9 cellular contexts compared by ENCODE assay signal in genomic region chr14:71142375-71143038, GRCh38.
DNase-seq lines count a peak whose midpoint lies in the region; ATAC-seq and TF ChIP-seq lines count a peak whose summit lies in the region.
"Had no signal": no experiment of that assay in that cellular context is flagged by ENCODE, and none has a peak within 500 bp of the region (broad histone marks: within the 10 kb centered on the region; RNA-seq: fewer than 3 reads in every experiment).

No MANE protein-coding gene starts in this region.

- no peak for TF ChIP-seq CTCF in CD4-positive, alpha-beta T cell (IDR thresholded peaks at IDR 0.05)
- TF ChIP-seq CTCF in activated CD8-positive, alpha-beta T cell treated with anti-CD3 and anti-CD28 coated beads for 36 hours (IDR thresholded peaks at IDR 0.05) = no peak
- TF ChIP-seq CTCF in lower lobe of right lung (IDR thresholded peaks at IDR 0.05) = no peak
- TF ChIP-seq CTCF in ovary (IDR thresholded peaks at IDR 0.05) = no peak

- H3K9me3 ChIP-seq in CD4-positive, alpha-beta T cell (ENCODE audit: control insufficient read depth, low read length) = no peaks in the 10 kb centered on the region
- H3K9me3 ChIP-seq in lower lobe of right lung = no peaks in the 10 kb centered on the region
- no peaks in the 10 kb centered on the region for H3K9me3 ChIP-seq in ovary

- H3K27me3 ChIP-seq in CD4-positive, alpha-beta T cell (ENCODE audit: control insufficient read depth, insufficient read depth, low read length) = no peaks in the 10 kb centered on the region
- H3K27me3 ChIP-seq in lower lobe of right lung (ENCODE audit: low read depth) (no peaks in the 10 kb centered on the region), ovary (no peaks in the 10 kb centered on the region)
- H3K27me3 ChIP-seq: heart left ventricle had no signal

- H3K9me3 Mint-ChIP-seq in CD4-positive, alpha-beta T cell = no peaks in the 10 kb centered on the region
- no peaks in the 10 kb centered on the region for H3K9me3 Mint-ChIP-seq in activated CD8-positive, alpha-beta T cell treated with anti-CD3 and anti-CD28 coated beads for 36 hours

- DNase-seq in CD4-positive, alpha-beta T cell = no peak
- DNase-seq in activated CD8-positive, alpha-beta T cell treated with anti-CD3 and anti-CD28 coated beads for 36 hours = peak; percentile 60
- DNase-seq in lower lobe of right lung = no peak
- no peak for DNase-seq in posterior vena cava (ENCODE audit: low spot score)
- no peak for DNase-seq in ovary
- DNase-seq in activated CD4-positive, CD25-positive, alpha-beta regulatory T cell (lab: John Stamatoyannopoulos, UW) = no peak
- DNase-seq: heart left ventricle had no signal

- no peak overlapping the region for H3K4me3 Mint-ChIP-seq in CD4-positive, alpha-beta T cell
- peak overlapping the region; percentile 25 for H3K4me3 Mint-ChIP-seq in activated CD8-positive, alpha-beta T cell treated with anti-CD3 and anti-CD28 coated beads for 36 hours

- TF ChIP-seq EP300 in ovary (IDR thresholded peaks at IDR 0.05) = no peak

- H3K27ac ChIP-seq in CD4-positive, alpha-beta T cell (ENCODE audit: low read depth, low read length) = no peak overlapping the region
- H3K27ac ChIP-seq in lower lobe of right lung = peak overlapping the region; percentile 10
- H3K27ac ChIP-seq in ovary = no peak overlapping the region

- H3K4me1 ChIP-seq in lower lobe of right lung (peaks cover 5% of the 10 kb centered on the region), ovary (ENCODE audit: insufficient read depth) (peaks cover 2% of the 10 kb centered on the region)

- peak overlapping the region; percentile 81 for H3K27ac Mint-ChIP-seq in CD4-positive, alpha-beta T cell
- peak overlapping the region; percentile 92 for H3K27ac Mint-ChIP-seq in activated CD8-positive, alpha-beta T cell treated with anti-CD3 and anti-CD28 coated beads for 36 hours

- no peaks in the 10 kb centered on the region for H3K36me3 ChIP-seq in lower lobe of right lung
- H3K36me3 ChIP-seq in ovary = no peaks in the 10 kb centered on the region
- H3K36me3 ChIP-seq: heart left ventricle had no signal

- H3K4me1 Mint-ChIP-seq in CD4-positive, alpha-beta T cell (ENCODE audit: low read depth) = peaks cover 17% of the 10 kb centered on the region
- peaks cover 28% of the 10 kb centered on the region for H3K4me1 Mint-ChIP-seq in activated CD8-positive, alpha-beta T cell treated with anti-CD3 and anti-CD28 coated beads for 36 hours (ENCODE audit: low read depth)

- TF ChIP-seq POLR2A in ovary (IDR thresholded peaks at IDR 0.05) = no peak

- CTCF ChIA-PET in CD4-positive, alpha-beta T cell (lab: Charles Lee) = no interaction called here
- CTCF ChIA-PET in activated CD8-positive, alpha-beta T cell treated with anti-CD3 and anti-CD28 coated beads for 36 hours (lab: Charles Lee) = interaction anchor here (0.7 to 3.6 kb wide), 17 partner anchors 10 to 713 kb away, joined by 3 to 37 read pairs (median 4); no protein-coding TSS in a partner anchor

- intact Hi-C loops in CD4-positive, alpha-beta T cell (cut with DNase I, micrococcal nuclease) = loop anchor here in 1 of 2 experiments (10.0 kb wide), 1 partner anchor 262 kb away; no protein-coding TSS in a partner anchor
- intact Hi-C loops in activated CD8-positive, alpha-beta T cell treated with anti-CD3 and anti-CD28 coated beads for 36 hours (cut with micrococcal nuclease) = loop anchor here (2.0 to 5.0 kb wide), 2 partner anchors 125 to 182 kb away; no protein-coding TSS in a partner anchor
- intact Hi-C loops in lower lobe of right lung (cut with DNase I) = no loop called here
- intact Hi-C loops in posterior vena cava (cut with DNase I) = no loop called here
- intact Hi-C loops in ovary (cut with DNase I) = loop anchor here in 1 of 4 donors (10.0 kb wide), 1 partner anchor 392 kb away; no protein-coding TSS in a partner anchor

- peak; percentile 16 for ATAC-seq in CD4-positive, alpha-beta T cell (ENCODE audit: poor library complexity)
- peak; percentile 60 for ATAC-seq in HG03432 (IDR thresholded peaks at IDR 0.05; ENCODE audit: unreplicated experiment)
- ATAC-seq in activated CD8-positive, alpha-beta T cell treated with anti-CD3 and anti-CD28 coated beads for 36 hours = peak; percentile 61
- peak; percentile 38 to 45 for ATAC-seq in lower lobe of right lung
- no peak for ATAC-seq in esophagus mucosa

- no peaks in the 10 kb centered on the region for H3K36me3 Mint-ChIP-seq in CD4-positive, alpha-beta T cell (ENCODE audit: low read depth)
- peaks cover 3% of the 10 kb centered on the region for H3K36me3 Mint-ChIP-seq in activated CD8-positive, alpha-beta T cell treated with anti-CD3 and anti-CD28 coated beads for 36 hours (ENCODE audit: low read depth)

- POLR2A ChIA-PET in CD4-positive, alpha-beta T cell (lab: Charles Lee) = interaction anchor here (1.2 kb wide), 1 partner anchor 179 kb away, joined by 5 read pairs; no protein-coding TSS in a partner anchor
- POLR2A ChIA-PET in activated CD8-positive, alpha-beta T cell treated with anti-CD3 and anti-CD28 coated beads for 36 hours (lab: Charles Lee) = interaction anchor here (0.6 to 2.3 kb wide), 7 partner anchors 21 to 261 kb away, joined by 3 to 13 read pairs (median 5); no protein-coding TSS in a partner anchor

- WGBS in ovary, 3 donors = 96% methylated on average over 3 of the region's 3 CpGs

- H3K4me3 ChIP-seq in lower lobe of right lung (no peak overlapping the region), ovary (no peak overlapping the region)
- H3K4me3 ChIP-seq: heart left ventricle had no signal

- H3K27me3 Mint-ChIP-seq in CD4-positive, alpha-beta T cell = no peaks in the 10 kb centered on the region
- H3K27me3 Mint-ChIP-seq in activated CD8-positive, alpha-beta T cell treated with anti-CD3 and anti-CD28 coated beads for 36 hours = no peaks in the 10 kb centered on the region
